18 cellular contexts compared by ENCODE assay signal in the genomic region with DNA sequence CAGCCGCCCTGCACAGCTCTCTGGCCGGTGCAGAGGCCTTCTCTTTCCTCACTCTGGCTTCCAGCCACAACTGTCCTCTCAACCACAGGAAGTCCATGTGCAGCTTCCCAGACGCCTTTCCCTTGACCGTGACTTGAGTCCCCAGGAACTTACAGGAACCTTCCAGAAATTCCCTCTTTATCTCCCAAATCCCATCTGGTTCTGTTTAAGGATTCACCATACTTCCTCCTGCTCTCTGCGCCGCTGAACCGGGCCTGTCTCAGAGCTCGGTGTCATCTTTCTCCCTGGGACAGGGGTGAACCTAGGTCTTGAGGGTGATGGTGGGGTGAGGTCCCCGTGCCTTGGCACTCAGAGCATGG.
A peak's percentile ranks its signal among the peaks of the same experiment; 100 is the strongest.
DNase-seq lines count a peak whose midpoint lies in the region; TF ChIP-seq lines count a peak whose summit lies in the region.
"Had no signal": no experiment of that assay in that cellular context is flagged by ENCODE, and none has a peak within 500 bp of the region (broad histone marks: within the 10 kb centered on the region; RNA-seq: fewer than 3 reads in every experiment).

No MANE protein-coding gene starts in this region.

- no peaks in the 10 kb centered on the region for H3K9me3 ChIP-seq in SK-N-SH
- H3K9me3 ChIP-seq: SJCRH30 had no signal

- peaks cover 4% of the 10 kb centered on the region for H3F3A ChIP-seq in SK-N-SH (replicated peaks; ENCODE audit: insufficient read depth)

- peaks cover 12 to 32% of the 10 kb centered on the region in 2 experiments; a peak in 3 of 4 replicates for H3K4me1 ChIP-seq in SK-N-SH (ENCODE audit: control insufficient read depth in 1 of 2, insufficient read depth in 2 of 2, low read depth in 1 of 2, low read length in 1 of 2)
- H3K4me1 ChIP-seq: SJCRH30 had no signal

- no peak overlapping the region for H3K4me3 Mint-ChIP-seq in neural crest cell
- H3K4me3 Mint-ChIP-seq: activated naive CD8-positive, alpha-beta T cell treated with anti-CD3 and anti-CD28 coated beads, Interleukin-2, amount 50 U/mL, for 24 hours; activated T-helper 17 cell treated with anti-CD3 and anti-CD28 coated beads, Interleukin-2, amount 50 U/mL, for 72 hours; B cell; IgD-negative memory B cell had no signal

- no peaks in the 10 kb centered on the region for H3K36me3 ChIP-seq in SK-N-SH (replicated peaks in 1 of 2; ENCODE audit: control insufficient read depth in 1 of 2, insufficient read depth in 2 of 2, low read length in 1 of 2)
- H3K36me3 ChIP-seq: SJCRH30 had no signal

- WGBS in SK-N-SH (ENCODE audit: low lambda C conversion rate) = 67% methylated on average over 8 of the region's 9 CpGs

- H3K4me3 ChIP-seq in SK-N-SH (ENCODE audit: low read depth in 2 of 2, low read length in 1 of 2) (no peak overlapping the region), fibroblast of the aortic adventitia (ENCODE audit: low read depth, low read length) (no peak overlapping the region)
- H3K4me3 ChIP-seq: SJCRH30 had no signal

- DNase-seq in AG20443 (ENCODE audit: low spot score) (peak; percentile 86), SK-N-SH (no peak), fibroblast of the aortic adventitia (ENCODE audit: low read depth) (peak; percentile 88), neural crest cell (ENCODE audit: low read depth, low spot score) (no peak), NCI-H69 (lab: John Stamatoyannopoulos, UW) (no peak), cerebellar cortex (ENCODE audit: low spot score) (no peak), mesenteric fat pad (ENCODE audit: low spot score) (no peak), amniotic stem cell (lab: John Stamatoyannopoulos, UW) (no peak)
- DNase-seq: activated naive CD8-positive, alpha-beta T cell treated with anti-CD3 and anti-CD28 coated beads, Interleukin-2, amount 50 U/mL, for 24 hours; cerebellar nuclear complex; GDM1; NCI-H187; NCI-H446 treated with DMSO at 0.1 percent for 48 hours; SJCRH30; stimulated activated CD4-positive, alpha-beta T cell treated with anti-CD3 and anti-CD28 coated beads, Interleukin-1b, Interleukin-23, amount 100 ng/mL, for 48 hours had no signal

- no peaks in the 10 kb centered on the region for H3K27me3 Mint-ChIP-seq in neural crest cell (ENCODE audit: low read depth)
- H3K27me3 Mint-ChIP-seq: activated naive CD8-positive, alpha-beta T cell treated with anti-CD3 and anti-CD28 coated beads, Interleukin-2, amount 50 U/mL, for 24 hours had no signal

- no peak overlapping the region for H3K4me2 ChIP-seq in SK-N-SH

- no peaks in the 10 kb centered on the region for H3K27me3 ChIP-seq in SK-N-SH (ENCODE audit: insufficient read depth)
- H3K27me3 ChIP-seq: SJCRH30 had no signal

- H3K4me1 Mint-ChIP-seq in neural crest cell = peaks cover 14% of the 10 kb centered on the region
- H3K4me1 Mint-ChIP-seq: activated naive CD8-positive, alpha-beta T cell treated with anti-CD3 and anti-CD28 coated beads, Interleukin-2, amount 50 U/mL, for 24 hours; activated T-helper 17 cell treated with anti-CD3 and anti-CD28 coated beads, Interleukin-2, amount 50 U/mL, for 72 hours; B cell had no signal

- no peaks in the 10 kb centered on the region for H3K79me2 ChIP-seq in SK-N-SH (ENCODE audit: insufficient read depth)

- H3K27ac Mint-ChIP-seq in neural crest cell (ENCODE audit: unreplicated experiment) = peak overlapping the region; percentile 94
- H3K27ac Mint-ChIP-seq: activated naive CD8-positive, alpha-beta T cell treated with anti-CD3 and anti-CD28 coated beads, Interleukin-2, amount 50 U/mL, for 24 hours; activated T-helper 17 cell treated with anti-CD3 and anti-CD28 coated beads, Interleukin-2, amount 50 U/mL, for 72 hours; B cell; IgD-negative memory B cell had no signal

- H3K9me2 ChIP-seq in SK-N-SH = no peaks in the 10 kb centered on the region

- peak overlapping the region; percentile 50; the same call in 1 of the 2 replicates for H2AFZ ChIP-seq in SK-N-SH (ENCODE audit: low read depth)

- no peak; a peak in 1 of 4 replicates for TF ChIP-seq EP300 in SK-N-SH (IDR thresholded peaks at IDR 0.05; ENCODE audit: borderline replicate concordance in 1 of 2, low read depth in 1 of 2, low read length in 1 of 2)

- H3K9me3 Mint-ChIP-seq in neural crest cell = peaks cover 1% of the 10 kb centered on the region

- peaks cover under 1% of the 10 kb centered on the region for H3K36me3 Mint-ChIP-seq in neural crest cell (ENCODE audit: low read depth)
- H3K36me3 Mint-ChIP-seq: IgD-negative memory B cell had no signal

- CTCF ChIA-PET in SK-N-SH (lab: Yijun Ruan, JAX) = no interaction called here

- TF ChIP-seq CTCF in SK-N-SH (IDR thresholded peaks at IDR 0.05) = no peak
- no peak for TF ChIP-seq CTCF in fibroblast of the aortic adventitia (IDR thresholded peaks at IDR 0.05; ENCODE audit: insufficient read depth, low read length)
- TF ChIP-seq CTCF in neural crest cell (conservative IDR thresholded peaks at IDR 0.05) = no peak

- TF ChIP-seq RAD21 in SK-N-SH (IDR thresholded peaks at IDR 0.05; ENCODE audit: low read length) = no peak

- H3K27ac ChIP-seq in SK-N-SH (ENCODE audit: low read depth in 2 of 2, low read length in 1 of 2) = peak overlapping the region; percentile 51 to 52; a peak in 2 of 4 replicates
- H3K27ac ChIP-seq: SJCRH30 had no signal

- no peaks in the 10 kb centered on the region for H4K20me1 ChIP-seq in SK-N-SH (ENCODE audit: insufficient read depth)

- no peak overlapping the region for H3K9ac ChIP-seq in SK-N-SH

- POLR2A ChIA-PET in SK-N-SH (lab: Yijun Ruan, JAX) = no interaction called here

TF ChIP-seq in SK-N-SH, 30 proteins besides CTCF, POLR2A, EP300 and RAD21:
- peak; percentile 74 for TF ChIP-seq MAX (IDR thresholded peaks at IDR 0.05; ENCODE audit: low read depth)
- TF ChIP-seq NFIC (IDR thresholded peaks at IDR 0.05; ENCODE audit: borderline replicate concordance) = peak; percentile 47; the same call in 1 of the 2 replicates
- TF ChIP-seq TAF1 (IDR thresholded peaks at IDR 0.05; ENCODE audit: borderline replicate concordance, low read depth, low read length) = no peak
- peak; percentile 86 for TF ChIP-seq TCF12 (IDR thresholded peaks at IDR 0.05)
- no peak for TF ChIP-seq MEF2A (IDR thresholded peaks at IDR 0.05; ENCODE audit: borderline replicate concordance, low read depth)
TF ChIP-seq in SK-N-SH: peak in this region for 3.

Comparison
In these comparisons a context has a peak if more than half of its experiments do, and no peak if none do; other contexts are left out.
1. DNase-seq: peak in AG20443 (single experiment) and fibroblast of the aortic adventitia (single experiment); none in SK-N-SH (single experiment), neural crest cell (single experiment), NCI-H69 (single experiment), cerebellar cortex (single experiment), mesenteric fat pad (single experiment) and amniotic stem cell (single experiment).